Comparison of ENCODE assay signal across 15 cellular contexts in the genomic region with DNA sequence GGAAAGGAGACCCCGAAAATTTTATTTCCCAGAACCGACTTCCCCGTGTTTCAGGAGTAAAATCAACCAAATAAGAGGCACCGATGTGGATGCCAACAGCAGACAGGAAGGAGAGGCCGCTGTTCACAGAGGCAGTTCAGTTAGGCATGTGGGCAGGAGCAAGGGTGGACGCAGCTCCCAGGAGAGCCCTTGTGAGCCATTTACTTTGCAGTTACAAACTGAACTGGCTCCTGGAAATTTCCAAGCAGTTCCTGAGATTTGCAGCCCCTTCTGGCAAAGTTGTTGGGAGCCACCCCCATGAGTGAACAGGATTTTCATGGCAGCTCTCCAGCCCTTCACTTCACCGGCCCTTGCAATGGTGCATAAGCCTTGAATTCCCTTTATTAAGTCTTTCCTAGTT.
A peak's percentile ranks its signal among the peaks of the same experiment; 100 is the strongest.
DNase-seq lines count a peak whose midpoint lies in the region; ATAC-seq and TF ChIP-seq lines count a peak whose summit lies in the region.
"Had no signal": no experiment of that assay in that cellular context is flagged by ENCODE, and none has a peak within 500 bp of the region (broad histone marks: within the 10 kb centered on the region; RNA-seq: fewer than 3 reads in every experiment).

No MANE protein-coding gene starts in this region.

- H4K20me1 ChIP-seq in HCT116 (ENCODE audit: insufficient read depth) (no peaks in the 10 kb centered on the region), smooth muscle cell (ENCODE audit: low read depth) (peaks cover 17% of the 10 kb centered on the region)

- H3K9ac ChIP-seq in HCT116 (ENCODE audit: low read length) (no peak overlapping the region), smooth muscle cell (ENCODE audit: low read depth) (no peak overlapping the region)

- no peak for DNase-seq in activated naive CD4-positive, alpha-beta T cell treated with anti-CD3 and anti-CD28 coated beads, Interleukin-2, amount 50 U/mL, for 16 hours
- DNase-seq in HCT116 (ENCODE audit: low read depth, low spot score) (no peak), fibroblast of the aortic adventitia (ENCODE audit: low read depth) (peak; percentile 22), smooth muscle cell (lab: John Stamatoyannopoulos, UW; ENCODE audit: unreplicated experiment) (no peak), cerebellar nuclear complex (lab: John Stamatoyannopoulos, UW) (no peak)
- DNase-seq: AML-193, H9, NCI-H187 treated with DMSO at 0.1 percent for 48 hours, NCI-H2171 treated with DMSO at 0.1 percent for 48 hours, NCI-H748 treated with DMSO at 0.1 percent for 48 hours, SIG-M5 had no signal

- H3K27ac Mint-ChIP-seq in activated naive CD4-positive, alpha-beta T cell treated with anti-CD3 and anti-CD28 coated beads, Interleukin-2, amount 50 U/mL, for 24 hours = peak overlapping the region; percentile 5
- H3K27ac Mint-ChIP-seq: H9 had no signal

- H3K36me3 ChIP-seq in HCT116 (ENCODE audit: control insufficient read depth in 1 of 2, insufficient read depth in 2 of 2, low read length in 2 of 2) (no peaks in the 10 kb centered on the region), smooth muscle cell (ENCODE audit: low read depth) (no peaks in the 10 kb centered on the region)

- no peak for TF ChIP-seq POLR2A in HCT116 (IDR thresholded peaks at IDR 0.05; ENCODE audit: borderline replicate concordance, extremely low read depth, insufficient read depth, insufficient read length)

- H2AFZ ChIP-seq in HCT116 (ENCODE audit: low read depth, low read length, poor library complexity, severe bottlenecking) (no peak overlapping the region), smooth muscle cell (ENCODE audit: low read depth) (no peak overlapping the region)

- BruUV-seq in HCT116 (replicated peaks; lab: Mats Ljungman, UMichigan) = no TSS peak

- no peaks in the 10 kb centered on the region for H3F3A ChIP-seq in smooth muscle cell (ENCODE audit: low read depth)

- H3K79me2 ChIP-seq in HCT116 (ENCODE audit: insufficient read depth, low read length) = no peaks in the 10 kb centered on the region
- no peaks in the 10 kb centered on the region for H3K79me2 ChIP-seq in smooth muscle cell (ENCODE audit: low read depth)

- ATAC-seq in HCT116 (no peak), GM21529 (IDR thresholded peaks at IDR 0.05; ENCODE audit: unreplicated experiment) (no peak), HG03175 (IDR thresholded peaks at IDR 0.05; ENCODE audit: unreplicated experiment) (no peak)

- H3K4me1 ChIP-seq in HCT116 (ENCODE audit: control insufficient read depth in 1 of 2, insufficient read depth in 2 of 2, low read length in 2 of 2) = peaks cover 10 to 26% of the 10 kb centered on the region in 2 experiments
- no peaks in the 10 kb centered on the region for H3K4me1 ChIP-seq in smooth muscle cell (ENCODE audit: low read depth)

- H3K36me3 Mint-ChIP-seq in activated naive CD4-positive, alpha-beta T cell treated with anti-CD3 and anti-CD28 coated beads, Interleukin-2, amount 50 U/mL, for 24 hours = no peaks in the 10 kb centered on the region

- no peak for TF ChIP-seq RAD21 in HCT116 (IDR thresholded peaks at IDR 0.05; ENCODE audit: low read depth)

- H3K9me2 ChIP-seq in HCT116 (ENCODE audit: insufficient read depth) = no peaks in the 10 kb centered on the region

- H3K4me2 ChIP-seq in HCT116 (ENCODE audit: low read length) = peak overlapping the region; percentile 40
- peak overlapping the region; percentile 52 for H3K4me2 ChIP-seq in smooth muscle cell

- intact Hi-C loops in HCT116 (cut with micrococcal nuclease) = no loop called here

- POLR2A ChIA-PET in HCT116 (lab: Charles Lee) = no interaction called here

- no peaks in the 10 kb centered on the region for H3K27me3 Mint-ChIP-seq in activated naive CD4-positive, alpha-beta T cell treated with anti-CD3 and anti-CD28 coated beads, Interleukin-2, amount 50 U/mL, for 24 hours

- H3K4me3 ChIP-seq in HCT116 (replicated peaks in 1 of 2; ENCODE audit: low read depth in 1 of 2, low read length in 2 of 2) (no peak overlapping the region), fibroblast of the aortic adventitia (ENCODE audit: low read depth, low read length) (no peak overlapping the region), smooth muscle cell (no peak overlapping the region)

- H3K9me3 Mint-ChIP-seq in activated naive CD4-positive, alpha-beta T cell treated with anti-CD3 and anti-CD28 coated beads, Interleukin-2, amount 50 U/mL, for 24 hours = no peaks in the 10 kb centered on the region
- H3K9me3 Mint-ChIP-seq: H9 had no signal

- H3K4me1 Mint-ChIP-seq in activated naive CD4-positive, alpha-beta T cell treated with anti-CD3 and anti-CD28 coated beads, Interleukin-2, amount 50 U/mL, for 24 hours = peaks cover 32% of the 10 kb centered on the region
- H3K4me1 Mint-ChIP-seq: H9 had no signal

- CTCF ChIA-PET in HCT116 (lab: Charles Lee) = interaction anchor here (1.3 to 1.4 kb wide), 2 partner anchors 11 to 52 kb away, joined by 4 to 5 read pairs; no protein-coding TSS in a partner anchor

- 78% methylated on average over 7 of the region's 7 CpGs for WGBS in smooth muscle cell (ENCODE audit: low lambda C conversion rate)

- TF ChIP-seq CTCF in HCT116 (IDR thresholded peaks at IDR 0.05 in 2 of 3, conservative IDR thresholded peaks at IDR 0.05 in 1 of 3; ENCODE audit: borderline replicate concordance in 1 of 3, insufficient read depth in 1 of 3, low read depth in 2 of 3, low read length in 2 of 3) (no peak), fibroblast of the aortic adventitia (IDR thresholded peaks at IDR 0.05; ENCODE audit: insufficient read depth, low read length) (no peak), smooth muscle cell (IDR thresholded peaks at IDR 0.05; ENCODE audit: borderline replicate concordance, insufficient read depth, poor library complexity, severe bottlenecking) (no peak)

- H3K4me3 Mint-ChIP-seq in activated naive CD4-positive, alpha-beta T cell treated with anti-CD3 and anti-CD28 coated beads, Interleukin-2, amount 50 U/mL, for 24 hours = no peak overlapping the region
- H3K4me3 Mint-ChIP-seq: H9 had no signal

- H3K27ac ChIP-seq in HCT116 (ENCODE audit: low read depth, low read length) = no peak overlapping the region
- no peak overlapping the region for H3K27ac ChIP-seq in smooth muscle cell (ENCODE audit: low read depth)
- H3K27ac ChIP-seq: HL-60 had no signal

- H3K9me3 ChIP-seq in HCT116 (ENCODE audit: control insufficient read depth in 1 of 2, insufficient read depth in 1 of 2, low read depth in 1 of 2, low read length in 2 of 2) = no peaks in the 10 kb centered on the region
- no peaks in the 10 kb centered on the region for H3K9me3 ChIP-seq in smooth muscle cell (replicated peaks; ENCODE audit: low read depth)

- H3K27me3 ChIP-seq in HCT116 (ENCODE audit: insufficient read depth, low read length) = no peaks in the 10 kb centered on the region
- no peaks in the 10 kb centered on the region for H3K27me3 ChIP-seq in smooth muscle cell (ENCODE audit: low read depth)

- RAD21 ChIA-PET in HCT116 (lab: Charles Lee; ENCODE audit: low non-redundant PET in 1 of 2, low total read pairs in 2 of 2, uncharacterized antibody in 2 of 2, unreplicated experiment in 2 of 2) = no interaction called here

TF ChIP-seq in HCT116, 20 proteins besides CTCF, POLR2A, EP300 and RAD21:
- TF ChIP-seq EZH2 (IDR thresholded peaks at IDR 0.05) = no peak
- no peak for TF ChIP-seq FOSL1 (IDR thresholded peaks at IDR 0.05; ENCODE audit: low read depth)
- TF ChIP-seq JUND (IDR thresholded peaks at IDR 0.05) = no peak
- TF ChIP-seq CEBPB (IDR thresholded peaks at IDR 0.05; ENCODE audit: low read depth) = no peak
- no peak for TF ChIP-seq EGR1 (IDR thresholded peaks at IDR 0.05; ENCODE audit: low read depth)
- no peak for TF ChIP-seq SP1 (IDR thresholded peaks at IDR 0.05; ENCODE audit: low read depth)
- TF ChIP-seq ELF1 (IDR thresholded peaks at IDR 0.05; ENCODE audit: borderline replicate concordance, low read depth) = no peak
- TF ChIP-seq, protein P1, sequence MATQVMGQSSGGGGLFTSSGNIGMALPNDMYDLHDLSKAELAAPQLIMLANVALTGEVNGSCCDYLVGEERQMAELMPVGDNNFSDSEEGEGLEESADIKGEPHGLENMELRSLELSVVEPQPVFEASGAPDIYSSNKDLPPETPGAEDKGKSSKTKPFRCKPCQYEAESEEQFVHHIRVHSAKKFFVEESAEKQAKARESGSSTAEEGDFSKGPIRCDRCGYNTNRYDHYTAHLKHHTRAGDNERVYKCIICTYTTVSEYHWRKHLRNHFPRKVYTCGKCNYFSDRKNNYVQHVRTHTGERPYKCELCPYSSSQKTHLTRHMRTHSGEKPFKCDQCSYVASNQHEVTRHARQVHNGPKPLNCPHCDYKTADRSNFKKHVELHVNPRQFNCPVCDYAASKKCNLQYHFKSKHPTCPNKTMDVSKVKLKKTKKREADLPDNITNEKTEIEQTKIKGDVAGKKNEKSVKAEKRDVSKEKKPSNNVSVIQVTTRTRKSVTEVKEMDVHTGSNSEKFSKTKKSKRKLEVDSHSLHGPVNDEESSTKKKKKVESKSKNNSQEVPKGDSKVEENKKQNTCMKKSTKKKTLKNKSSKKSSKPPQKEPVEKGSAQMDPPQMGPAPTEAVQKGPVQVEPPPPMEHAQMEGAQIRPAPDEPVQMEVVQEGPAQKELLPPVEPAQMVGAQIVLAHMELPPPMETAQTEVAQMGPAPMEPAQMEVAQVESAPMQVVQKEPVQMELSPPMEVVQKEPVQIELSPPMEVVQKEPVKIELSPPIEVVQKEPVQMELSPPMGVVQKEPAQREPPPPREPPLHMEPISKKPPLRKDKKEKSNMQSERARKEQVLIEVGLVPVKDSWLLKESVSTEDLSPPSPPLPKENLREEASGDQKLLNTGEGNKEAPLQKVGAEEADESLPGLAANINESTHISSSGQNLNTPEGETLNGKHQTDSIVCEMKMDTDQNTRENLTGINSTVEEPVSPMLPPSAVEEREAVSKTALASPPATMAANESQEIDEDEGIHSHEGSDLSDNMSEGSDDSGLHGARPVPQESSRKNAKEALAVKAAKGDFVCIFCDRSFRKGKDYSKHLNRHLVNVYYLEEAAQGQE (IDR thresholded peaks at IDR 0.05; ENCODE audit: low read depth) = no peak
- TF ChIP-seq YY1 (IDR thresholded peaks at IDR 0.05; ENCODE audit: extremely low read depth, insufficient replicate concordance, low read depth, low read length) = no peak
- no peak for TF ChIP-seq CBX3 (IDR thresholded peaks at IDR 0.05; ENCODE audit: low read depth)
- no peak for TF ChIP-seq SIN3A (IDR thresholded peaks at IDR 0.05; ENCODE audit: low read depth)
- TF ChIP-seq POLR2AphosphoS5 (IDR thresholded peaks at IDR 0.05; ENCODE audit: low read depth, low read length) = no peak
- TF ChIP-seq, protein P2, sequence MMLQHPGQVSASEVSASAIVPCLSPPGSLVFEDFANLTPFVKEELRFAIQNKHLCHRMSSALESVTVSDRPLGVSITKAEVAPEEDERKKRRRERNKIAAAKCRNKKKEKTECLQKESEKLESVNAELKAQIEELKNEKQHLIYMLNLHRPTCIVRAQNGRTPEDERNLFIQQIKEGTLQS (IDR thresholded peaks at IDR 0.05) = no peak
- no peak for TF ChIP-seq ZNF274 (IDR thresholded peaks at IDR 0.05; ENCODE audit: low read depth, low read length)
- TF ChIP-seq TCF7L2 (IDR thresholded peaks at IDR 0.05; ENCODE audit: borderline replicate concordance, extremely low read depth, insufficient read depth, insufficient read length) = no peak
